Comparison of ENCODE assay signal across 24 cellular contexts in genomic region chr1:178393370-178393769, GRCh38.
DNase-seq lines count a peak whose midpoint lies in the region; ATAC-seq, FAIRE-seq and TF ChIP-seq lines count a peak whose summit lies in the region.
"Had no signal": no experiment of that assay in that cellular context is flagged by ENCODE, and none has a peak within 500 bp of the region (broad histone marks: within the 10 kb centered on the region; RNA-seq: fewer than 3 reads in every experiment).

No MANE protein-coding gene starts in this region.

- H3K79me2 ChIP-seq in GM23338 (replicated peaks; ENCODE audit: insufficient read depth) = 0 out of 2 replicates have a peak, but pooled peaks cover 5% of the 10 kb centered on the region

- H2AFZ ChIP-seq in GM23338 = no peak overlapping the region

- no peak overlapping the region for H3K27ac ChIP-seq in GM23338 (ENCODE audit: low read depth)
- H3K27ac ChIP-seq: KMS-11, SJCRH30 had no signal

- no peaks in the 10 kb centered on the region for H3F3A ChIP-seq in GM23338 (replicated peaks; ENCODE audit: low read depth)

- no peak for FAIRE-seq in HTR-8/SVneo (lab: Jason Lieb, UNC)
- FAIRE-seq: GM19239 had no signal

- H3K4me1 Mint-ChIP-seq in GM23338 (peaks cover 11% of the 10 kb centered on the region), brain (peaks cover 50% of the 10 kb centered on the region)
- H3K4me1 Mint-ChIP-seq in activated T-cell treated with anti-CD3 and anti-CD28 coated beads, Interleukin-2, amount 50 U/mL, for 24 hours (ENCODE audit: low read depth) = no peaks in the 10 kb centered on the region
- H3K4me1 Mint-ChIP-seq: CD4-positive, alpha-beta memory T cell; T-helper 17 cell had no signal

- peaks cover 10% of the 10 kb centered on the region; the same call in 1 of the 2 replicates for H4K20me1 ChIP-seq in GM23338 (replicated peaks; ENCODE audit: insufficient read depth)

- H3K36me3 Mint-ChIP-seq in GM23338 (ENCODE audit: low read depth) (no peaks in the 10 kb centered on the region), brain (peaks cover 29% of the 10 kb centered on the region)
- H3K36me3 Mint-ChIP-seq in activated T-cell treated with anti-CD3 and anti-CD28 coated beads, Interleukin-2, amount 50 U/mL, for 24 hours (ENCODE audit: low read depth) = no peaks in the 10 kb centered on the region
- H3K36me3 Mint-ChIP-seq: CD4-positive, alpha-beta memory T cell had no signal

- no peaks in the 10 kb centered on the region for H3K9me2 ChIP-seq in GM23338 (ENCODE audit: insufficient read depth)

- no peaks in the 10 kb centered on the region for H3K27me3 ChIP-seq in GM23338 (ENCODE audit: insufficient read depth)
- H3K27me3 ChIP-seq: SJCRH30 had no signal

- no peak overlapping the region for H3K27ac Mint-ChIP-seq in GM23338
- peak overlapping the region in 3 of 5 experiments; percentile 6 to 40 (median 13) for H3K27ac Mint-ChIP-seq in brain
- H3K27ac Mint-ChIP-seq in activated T-cell treated with anti-CD3 and anti-CD28 coated beads, Interleukin-2, amount 50 U/mL, for 24 hours = no peak overlapping the region
- H3K27ac Mint-ChIP-seq: CD4-positive, alpha-beta memory T cell; T-helper 17 cell had no signal

- no peaks in the 10 kb centered on the region for H3K27me3 Mint-ChIP-seq in GM23338 (ENCODE audit: insufficient read depth, low read depth, poor library complexity)
- no peaks in the 10 kb centered on the region for H3K27me3 Mint-ChIP-seq in brain
- H3K27me3 Mint-ChIP-seq in activated T-cell treated with anti-CD3 and anti-CD28 coated beads, Interleukin-2, amount 50 U/mL, for 24 hours = peaks cover 2% of the 10 kb centered on the region

- ATAC-seq in GM23338 = peak; percentile 52; the same call in 1 of the 3 replicates
- ATAC-seq: HCT116, Panc1, SK-N-SH treated with all-trans-retinoic acid at 6 μM for 48 hours, T-helper 17 cell had no signal

- DNase-seq in GM23338 (ENCODE audit: low spot score) = no peak
- peak; percentile 46 for DNase-seq in NCI-H1417 treated with DMSO at 0.1 percent for 48 hours (lab: John Stamatoyannopoulos, UW)
- DNase-seq in NCI-H69 (lab: John Stamatoyannopoulos, UW) = peak; percentile 17
- no peak for DNase-seq in HTR-8/SVneo (ENCODE audit: insufficient read length, low spot score)
- no peak for DNase-seq in activated T-cell treated with anti-CD3 and anti-CD28 coated beads, Interleukin-2, amount 50 U/mL, for 24 hours
- DNase-seq in T-helper 2 cell = no peak
- DNase-seq in RKO (ENCODE audit: low spot score) = no peak
- DNase-seq: C1 segment of cervical spinal cord; CD4-positive, alpha-beta memory T cell; DMS 273 treated with DMSO at 0.1 percent for 48 hours; MM.1S; NCI-H1048; NCI-H1436; NCI-H2029; NCI-H226; NCI-H526; SJCRH30; T-helper 17 cell had no signal

- H3K4me3 Mint-ChIP-seq in GM23338 = no peak overlapping the region
- no peak overlapping the region for H3K4me3 Mint-ChIP-seq in brain
- H3K4me3 Mint-ChIP-seq in activated T-cell treated with anti-CD3 and anti-CD28 coated beads, Interleukin-2, amount 50 U/mL, for 24 hours = no peak overlapping the region
- H3K4me3 Mint-ChIP-seq: CD4-positive, alpha-beta memory T cell; T-helper 17 cell had no signal

- no peak overlapping the region for H3K4me3 ChIP-seq in GM23338
- H3K4me3 ChIP-seq: SJCRH30 had no signal

- no peak overlapping the region for H3K4me2 ChIP-seq in GM23338
- H3K4me2 ChIP-seq: KMS-11 had no signal

- no peaks in the 10 kb centered on the region for H3K36me3 ChIP-seq in GM23338 (ENCODE audit: insufficient read depth)
- H3K36me3 ChIP-seq: SJCRH30 had no signal

- TF ChIP-seq CTCF in GM23338 (conservative IDR thresholded peaks at IDR 0.05; ENCODE audit: low read depth in 2 of 2) (no peak), brain (conservative IDR thresholded peaks at IDR 0.05) (no peak)

- H3K9me3 Mint-ChIP-seq in GM23338 (no peaks in the 10 kb centered on the region), brain (no peaks in the 10 kb centered on the region)
- H3K9me3 Mint-ChIP-seq in activated T-cell treated with anti-CD3 and anti-CD28 coated beads, Interleukin-2, amount 50 U/mL, for 24 hours = no peaks in the 10 kb centered on the region

- H3K4me1 ChIP-seq in GM23338 (ENCODE audit: insufficient read depth) = no peaks in the 10 kb centered on the region
- H3K4me1 ChIP-seq: SJCRH30 had no signal

TF ChIP-seq in GM23338, 12 proteins besides CTCF, POLR2A, EP300 and RAD21 (continues in another document):
- no peak for TF ChIP-seq JUNB (IDR thresholded peaks at IDR 0.05; ENCODE audit: unreplicated experiment)
- TF ChIP-seq REST (IDR thresholded peaks at IDR 0.05; ENCODE audit: unreplicated experiment) = no peak
- TF ChIP-seq EZH2 (IDR thresholded peaks at IDR 0.05; ENCODE audit: low read depth, unreplicated experiment) = no peak
- no peak for TF ChIP-seq ZNF114 (CRISPR knock-in tag; IDR thresholded peaks at IDR 0.05)
- no peak for TF ChIP-seq NANOG (IDR thresholded peaks at IDR 0.05; ENCODE audit: borderline replicate concordance)
- no peak for TF ChIP-seq ETS1 (IDR thresholded peaks at IDR 0.05)
- no peak for TF ChIP-seq POLR2AphosphoS5 (IDR thresholded peaks at IDR 0.05; ENCODE audit: low read depth)
- no peak for TF ChIP-seq CREB1 (CRISPR knock-in tag; IDR thresholded peaks at IDR 0.05; ENCODE audit: low read depth)
- TF ChIP-seq ZNF331 (CRISPR knock-in tag; IDR thresholded peaks at IDR 0.05; ENCODE audit: low read depth) = no peak
- TF ChIP-seq STAT1 (IDR thresholded peaks at IDR 0.05; ENCODE audit: unreplicated experiment) = no peak

Comparison
In these comparisons a context has a peak if more than half of its experiments do, and no peak if none do; other contexts are left out.
1. DNase-seq: peak in NCI-H1417 treated with DMSO at 0.1 percent for 48 hours (single experiment) and NCI-H69 (single experiment); none in GM23338 (single experiment), HTR-8/SVneo (single experiment), activated T-cell treated with anti-CD3 and anti-CD28 coated beads, Interleukin-2, amount 50 U/mL, for 24 hours (single experiment), T-helper 2 cell (0 of 5) and RKO (single experiment).
2. H3K27ac Mint-ChIP-seq: peak in brain (3 of 5); none in GM23338 (single experiment) and activated T-cell treated with anti-CD3 and anti-CD28 coated beads, Interleukin-2, amount 50 U/mL, for 24 hours (single experiment).